In genomic region chr15:89893027-89893426, GRCh38 we compare ENCODE assay signal across 8 cellular contexts. TPM values are rescaled to one million over a fixed set of nuclear protein-coding genes. Genes with fewer than 3 reads are reported as not detected.
A peak's percentile ranks its signal among the peaks of the same experiment; 100 is the strongest.
DNase-seq lines count a peak whose midpoint lies in the region; ATAC-seq and TF ChIP-seq lines count a peak whose summit lies in the region.

No MANE protein-coding gene starts in this region.

- no peaks in the 10 kb centered on the region for H3K27me3 ChIP-seq in left ventricle myocardium inferior (ENCODE audit: low read depth)
- H3K27me3 ChIP-seq in lower lobe of right lung (ENCODE audit: low read depth): no peaks in the 10 kb centered on the region

- ATAC-seq in Right ventricle myocardium inferior (no peak), lower lobe of right lung (peak in 1 of 2 donors; percentile 34), HG02678 (IDR thresholded peaks at IDR 0.05; ENCODE audit: unreplicated experiment) (no peak)

- H3K27ac ChIP-seq in left ventricle myocardium inferior (replicated peaks) (peak overlapping the region; percentile 95), lower lobe of right lung (peak overlapping the region; percentile 95)

- H3K4me1 ChIP-seq in left ventricle myocardium inferior (peaks cover 30% of the 10 kb centered on the region), lower lobe of right lung (peaks cover 24% of the 10 kb centered on the region)

- no peak for DNase-seq in left ventricle myocardium inferior
- DNase-seq in Right ventricle myocardium inferior (ENCODE audit: missing footprints): no peak
- DNase-seq in astrocyte of the spinal cord (ENCODE audit: low read depth, low spot score): no peak
- no peak for DNase-seq in lower lobe of right lung
- no peak for DNase-seq in T-helper 9 cell
- no peak for DNase-seq in DMS79 treated with DMSO at 0.1 percent for 48 hours (lab: John Stamatoyannopoulos, UW)
- no peak for DNase-seq in stimulated activated CD4-positive, alpha-beta T cell treated with anti-CD3 and anti-CD28 coated beads, Interleukin-4, amount 100 ng/mL, for 24 hours

- in situ Hi-C loops in astrocyte of the spinal cord (cut with HindIII; ENCODE audit: low sequenced_read_pairs): no loop called here

- intact Hi-C loops in left ventricle myocardium inferior (cut with micrococcal nuclease): loop anchor here (10.0 kb wide), 1 partner anchor 182 kb away; no protein-coding TSS in a partner anchor
- intact Hi-C loops in Right ventricle myocardium inferior (cut with DNase I): loop anchor here (10.0 kb wide), 2 partner anchors 182 to 1042 kb away; partner anchors contain the start of genes HDDC3 and UNC45A
- intact Hi-C loops in lower lobe of right lung (cut with DNase I): loop anchor here (10.0 kb wide), 1 partner anchor 192 kb away; no protein-coding TSS in a partner anchor

- H3K9me3 ChIP-seq in left ventricle myocardium inferior (replicated peaks): no peaks in the 10 kb centered on the region
- no peaks in the 10 kb centered on the region for H3K9me3 ChIP-seq in lower lobe of right lung

- TF ChIP-seq CTCF in left ventricle myocardium inferior (IDR thresholded peaks at IDR 0.05; ENCODE audit: borderline replicate concordance) (no peak), astrocyte of the spinal cord (IDR thresholded peaks at IDR 0.05; ENCODE audit: low read depth, low read length) (no peak), lower lobe of right lung (IDR thresholded peaks at IDR 0.05) (no peak)

- H3K36me3 ChIP-seq in left ventricle myocardium inferior (peaks cover 10% of the 10 kb centered on the region), lower lobe of right lung (peaks cover 13% of the 10 kb centered on the region)

- peak overlapping the region; percentile 94 for H3K4me3 ChIP-seq in left ventricle myocardium inferior
- peak overlapping the region; percentile 91 for H3K4me3 ChIP-seq in astrocyte of the spinal cord (ENCODE audit: low read depth, low read length)
- H3K4me3 ChIP-seq in lower lobe of right lung: peak overlapping the region; percentile 97

RNA-seq across cellular contexts. Expression of gene AP3S2, which starts 0.8 kb away (rescaled TPM):
- total RNA-seq in left ventricle myocardium inferior: 44.1 TPM
- total RNA-seq in Right ventricle myocardium inferior: 46.9 TPM
- total RNA-seq in lower lobe of right lung: 36.9 TPM

RNA-seq across cellular contexts. Expression of gene ARPIN, which starts 19.7 kb away (rescaled TPM):
- total RNA-seq in left ventricle myocardium inferior: 11.4 TPM
- total RNA-seq in Right ventricle myocardium inferior: 12.0 TPM
- 30.9 TPM for total RNA-seq in lower lobe of right lung
